Comparison of ENCODE assay signal across 1 cellular context in genomic region chr1:234629026-234629425, GRCh38.
A peak's percentile ranks its signal among the peaks of the same experiment; 100 is the strongest.
TF ChIP-seq lines count a peak whose summit lies in the region.

No MANE protein-coding gene starts in this region.

TF ChIP-seq in GM12878, 131 proteins besides CTCF, POLR2A, EP300 and RAD21:
- peak; percentile 66 for TF ChIP-seq CREM (IDR thresholded peaks at IDR 0.05; ENCODE audit: low read depth)
- TF ChIP-seq ETV6 (conservative IDR thresholded peaks at IDR 0.05 in 1 of 2, IDR thresholded peaks at IDR 0.05 in 1 of 2; ENCODE audit: borderline replicate concordance in 1 of 2, low read depth in 1 of 2): peak in 1 of 2 experiments; percentile 35; a peak in 1 of 4 replicates
- TF ChIP-seq NFIC (IDR thresholded peaks at IDR 0.05; ENCODE audit: low read depth, low read length): peak; percentile 53; the same call in 1 of the 2 replicates
- no peak for TF ChIP-seq ZNF207 (IDR thresholded peaks at IDR 0.05; ENCODE audit: borderline replicate concordance)
- peak; percentile 92 for TF ChIP-seq JUNB (IDR thresholded peaks at IDR 0.05)
- TF ChIP-seq ZNF217 (IDR thresholded peaks at IDR 0.05): no peak
- TF ChIP-seq FOXM1 (IDR thresholded peaks at IDR 0.05; ENCODE audit: low read depth, low read length): peak; percentile 39; the same call in 1 of the 2 replicates
